Comparison of ENCODE assay signal across 11 cellular contexts in genomic region chr6:51678905-51679620, GRCh38.
DNase-seq lines count a peak whose midpoint lies in the region; ATAC-seq, FAIRE-seq and TF ChIP-seq lines count a peak whose summit lies in the region.
"Had no signal": no experiment of that assay in that cellular context is flagged by ENCODE, and none has a peak within 500 bp of the region (broad histone marks: within the 10 kb centered on the region; RNA-seq: fewer than 3 reads in every experiment).

No MANE protein-coding gene starts in this region.

- dilution Hi-C loops in keratinocyte (cut with MboI; ENCODE audit: extremely low pct_ligation_motif_present, low sequenced_read_pairs) = no loop called here

- H3K9me3 Mint-ChIP-seq in effector memory CD8-positive, alpha-beta T cell = peaks cover 1 to 6% of the 10 kb centered on the region in 2 donors

- H3K4me2 ChIP-seq in keratinocyte (ENCODE audit: control insufficient read depth, extremely low read depth, insufficient read depth, low read depth, low read length) = peak overlapping the region; percentile 56

- H3K9me1 ChIP-seq in keratinocyte (ENCODE audit: control insufficient read depth, extremely low read depth, insufficient read depth, low read length) = no peaks in the 10 kb centered on the region

- peak; percentile 74 for ATAC-seq in GM18858 (IDR thresholded peaks at IDR 0.05; ENCODE audit: unreplicated experiment)
- ATAC-seq in GM21825 (IDR thresholded peaks at IDR 0.05; ENCODE audit: unreplicated experiment) = peak; percentile 82
- no peak for ATAC-seq in effector memory CD8-positive, alpha-beta T cell (replicated peaks)
- ATAC-seq: stimulated activated effector memory CD8-positive, alpha-beta T cell treated with anti-CD3 and anti-CD28 coated beads, Interleukin-12 subunit alpha, Interleukin-12 subunit beta, amount 100 ng/mL, for 72 hours had no signal

- H3K27me3 ChIP-seq in keratinocyte (ENCODE audit: control insufficient read depth, extremely low read depth, insufficient read depth, low read length) = no peaks in the 10 kb centered on the region

- H3K4me1 ChIP-seq in keratinocyte (ENCODE audit: control insufficient read depth, extremely low read depth, insufficient read depth, low read length) = peaks cover 10% of the 10 kb centered on the region

- FAIRE-seq in keratinocyte (lab: Jason Lieb, UNC) = peak; percentile 48

- H3K36me3 ChIP-seq in keratinocyte (ENCODE audit: control insufficient read depth in 2 of 2, extremely low read depth in 1 of 2, insufficient read depth in 2 of 2, low read length in 2 of 2) = no peaks in the 10 kb centered on the region

- no peak overlapping the region for H3K27ac ChIP-seq in keratinocyte (ENCODE audit: control insufficient read depth, insufficient read depth, low read length)

- H3K27me3 Mint-ChIP-seq in effector memory CD8-positive, alpha-beta T cell = no peaks in the 10 kb centered on the region

- no peak overlapping the region for H3K4me3 Mint-ChIP-seq in effector memory CD8-positive, alpha-beta T cell
- H3K4me3 Mint-ChIP-seq: stimulated activated effector memory CD8-positive, alpha-beta T cell treated with anti-CD3 and anti-CD28 coated beads, Interleukin-12 subunit alpha, Interleukin-12 subunit beta, amount 100 ng/mL, for 72 hours had no signal

- DNase-seq in HT1080 (ENCODE audit: low read depth) = peak; percentile 0
- no peak for DNase-seq in keratinocyte (ENCODE audit: low read depth, low spot score)
- no peak for DNase-seq in effector memory CD8-positive, alpha-beta T cell
- no peak for DNase-seq in DMS 273 treated with DMSO at 0.1 percent for 48 hours (lab: John Stamatoyannopoulos, UW)
- no peak for DNase-seq in DMS79 treated with DMSO at 0.1 percent for 48 hours (lab: John Stamatoyannopoulos, UW)
- no peak for DNase-seq in NK-92 treated with Interleukin-12 subunit alpha and Interleukin-12 subunit beta, amount 100 ng/mL, for 24 hours (lab: John Stamatoyannopoulos, UW)
- DNase-seq: activated CD8-positive, alpha-beta memory T cell treated with anti-CD3 and anti-CD28 coated beads for 24 hours; OCI-M1 had no signal

- no peaks in the 10 kb centered on the region for H3K79me2 ChIP-seq in keratinocyte (ENCODE audit: control insufficient read depth, insufficient read depth, low read length)

- H2AFZ ChIP-seq in keratinocyte (ENCODE audit: control insufficient read depth, low read length) = peak overlapping the region; percentile 47

- no peak for TF ChIP-seq CTCF in keratinocyte (optimal IDR thresholded peaks at IDR 0.05 in 1 of 3, IDR thresholded peaks at IDR 0.05 in 1 of 3, conservative IDR thresholded peaks at IDR 0.05 in 1 of 3; ENCODE audit: extremely low read depth in 1 of 3, insufficient read depth in 2 of 3, low read length in 3 of 3)

- H3K27ac Mint-ChIP-seq in effector memory CD8-positive, alpha-beta T cell = no peak overlapping the region
- H3K27ac Mint-ChIP-seq: stimulated activated effector memory CD8-positive, alpha-beta T cell treated with anti-CD3 and anti-CD28 coated beads, Interleukin-12 subunit alpha, Interleukin-12 subunit beta, amount 100 ng/mL, for 72 hours had no signal

- no peak overlapping the region for H3K9ac ChIP-seq in keratinocyte (ENCODE audit: control insufficient read depth, extremely low read depth, insufficient read depth, low read length)

- no peaks in the 10 kb centered on the region for H3K36me3 Mint-ChIP-seq in effector memory CD8-positive, alpha-beta T cell (ENCODE audit: insufficient read depth)
- H3K36me3 Mint-ChIP-seq: stimulated activated effector memory CD8-positive, alpha-beta T cell treated with anti-CD3 and anti-CD28 coated beads, Interleukin-12 subunit alpha, Interleukin-12 subunit beta, amount 100 ng/mL, for 72 hours had no signal

- no peaks in the 10 kb centered on the region for H3K4me1 Mint-ChIP-seq in effector memory CD8-positive, alpha-beta T cell (ENCODE audit: low read depth in 2 of 2)
- H3K4me1 Mint-ChIP-seq: stimulated activated effector memory CD8-positive, alpha-beta T cell treated with anti-CD3 and anti-CD28 coated beads, Interleukin-12 subunit alpha, Interleukin-12 subunit beta, amount 100 ng/mL, for 72 hours had no signal

- H3K9me3 ChIP-seq in keratinocyte (ENCODE audit: control insufficient read depth, low read depth, low read length) = no peaks in the 10 kb centered on the region

- H3K4me3 ChIP-seq in keratinocyte (ENCODE audit: control insufficient read depth in 2 of 3, extremely low read depth in 1 of 3, insufficient read depth in 2 of 3, low read depth in 1 of 3, low read length in 3 of 3) = no peak overlapping the region

- no peaks in the 10 kb centered on the region for H4K20me1 ChIP-seq in keratinocyte (ENCODE audit: control insufficient read depth, extremely low read depth, insufficient read depth, low read length)
